In genomic region chr17:65562206-65562531, GRCh38 we compare ENCODE assay signal across 9 cellular contexts. TPM values are rescaled to one million over a fixed set of nuclear protein-coding genes. Genes with fewer than 3 reads are reported as not detected.
DNase-seq lines count a peak whose midpoint lies in the region; ATAC-seq and TF ChIP-seq lines count a peak whose summit lies in the region.
"Had no signal": no experiment of that assay in that cellular context is flagged by ENCODE, and none has a peak within 500 bp of the region (broad histone marks: within the 10 kb centered on the region; RNA-seq: fewer than 3 reads in every experiment).

No MANE protein-coding gene starts in this region.

- no peaks in the 10 kb centered on the region for H3K9me3 Mint-ChIP-seq in activated T-cell treated with anti-CD3 and anti-CD28 coated beads, Interleukin-2, amount 50 U/mL, for 72 hours
- H3K9me3 Mint-ChIP-seq in activated CD4-positive, alpha-beta memory T cell treated with anti-CD3 and anti-CD28 coated beads for 36 hours, result no peaks in the 10 kb centered on the region

- peak overlapping the region; percentile 73 to 87 for H3K4me3 Mint-ChIP-seq in activated T-cell treated with anti-CD3 and anti-CD28 coated beads, Interleukin-2, amount 50 U/mL, for 72 hours
- peak overlapping the region; percentile 70 for H3K4me3 Mint-ChIP-seq in activated CD4-positive, alpha-beta memory T cell treated with anti-CD3 and anti-CD28 coated beads for 36 hours

- TF ChIP-seq POLR2A in suprapubic skin (IDR thresholded peaks at IDR 0.05), result no peak

- H3K36me3 ChIP-seq in iPS-18a (ENCODE audit: control insufficient read depth, low read depth, low read length) (peaks cover 10% of the 10 kb centered on the region), suprapubic skin (no peaks in the 10 kb centered on the region)

- H3K27me3 ChIP-seq in iPS-18a (ENCODE audit: control insufficient read depth, insufficient read depth, low read length) (peaks cover 20% of the 10 kb centered on the region), suprapubic skin (no peaks in the 10 kb centered on the region)

- H3K9ac ChIP-seq in iPS-18a (ENCODE audit: low read length), result no peak overlapping the region

- H3K27me3 Mint-ChIP-seq in activated T-cell treated with anti-CD3 and anti-CD28 coated beads, Interleukin-2, amount 50 U/mL, for 72 hours (ENCODE audit: low read depth), result peaks cover 7% of the 10 kb centered on the region
- H3K27me3 Mint-ChIP-seq in activated CD4-positive, alpha-beta memory T cell treated with anti-CD3 and anti-CD28 coated beads for 36 hours, result no peaks in the 10 kb centered on the region

- H3K4me1 Mint-ChIP-seq in activated T-cell treated with anti-CD3 and anti-CD28 coated beads, Interleukin-2, amount 50 U/mL, for 72 hours (ENCODE audit: low read depth), result peaks cover 37% of the 10 kb centered on the region
- H3K4me1 Mint-ChIP-seq in activated CD4-positive, alpha-beta memory T cell treated with anti-CD3 and anti-CD28 coated beads for 36 hours (ENCODE audit: low read depth), result peaks cover 15% of the 10 kb centered on the region

- no peak for TF ChIP-seq EP300 in suprapubic skin (IDR thresholded peaks at IDR 0.05)

- WGBS in suprapubic skin, result 49% methylated on average over 9 of the region's 9 CpGs

- no peak for ATAC-seq in activated T-cell treated with anti-CD3 and anti-CD28 coated beads, Interleukin-2, amount 50 U/mL, for 72 hours (replicated peaks in 1 of 2)
- no peak for ATAC-seq in GM19023 (IDR thresholded peaks at IDR 0.05; ENCODE audit: unreplicated experiment)

- H3K27ac Mint-ChIP-seq in activated T-cell treated with anti-CD3 and anti-CD28 coated beads, Interleukin-2, amount 50 U/mL, for 72 hours, result peak overlapping the region; percentile 52
- no peak overlapping the region for H3K27ac Mint-ChIP-seq in activated CD4-positive, alpha-beta memory T cell treated with anti-CD3 and anti-CD28 coated beads for 36 hours

- H3K4me3 ChIP-seq in iPS-18a (ENCODE audit: low read length) (peak overlapping the region; percentile 25), suprapubic skin (no peak overlapping the region)

- intact Hi-C loops in activated CD4-positive, alpha-beta memory T cell treated with anti-CD3 and anti-CD28 coated beads for 36 hours (cut with micrococcal nuclease), result no loop called here

- POLR2A ChIA-PET in activated CD4-positive, alpha-beta memory T cell treated with anti-CD3 and anti-CD28 coated beads for 36 hours (lab: Charles Lee), result no interaction called here

- H3K4me1 ChIP-seq in iPS-18a (ENCODE audit: control insufficient read depth, low read depth, low read length) (peaks cover 28% of the 10 kb centered on the region), suprapubic skin (peaks cover 46% of the 10 kb centered on the region)

- no peak overlapping the region for H3K27ac ChIP-seq in iPS-18a (ENCODE audit: low read length)
- peak overlapping the region; percentile 98 for H3K27ac ChIP-seq in suprapubic skin

- no peaks in the 10 kb centered on the region for H3K9me3 ChIP-seq in iPS-18a (ENCODE audit: control insufficient read depth, low read depth, low read length)
- H3K9me3 ChIP-seq in suprapubic skin, result no peaks in the 10 kb centered on the region

- TF ChIP-seq CTCF in suprapubic skin (IDR thresholded peaks at IDR 0.05) (no peak), GM10266 (IDR thresholded peaks at IDR 0.05; ENCODE audit: control insufficient read depth, insufficient read depth, low read depth, missing control alignments) (no peak)

- DNase-seq in activated T-cell treated with anti-CD3 and anti-CD28 coated beads, Interleukin-2, amount 50 U/mL, for 72 hours, result no peak
- DNase-seq in activated T-cell treated with anti-CD3 and anti-CD28 coated beads for 4 hours, result no peak
- no peak for DNase-seq in activated CD4-positive, alpha-beta memory T cell treated with anti-CD3 and anti-CD28 coated beads for 36 hours
- DNase-seq in suprapubic skin (ENCODE audit: low spot score in 2 of 2), result no peak
- no peak for DNase-seq in GM10266 (ENCODE audit: extremely low spot score)
- DNase-seq in NCI-H774 (lab: John Stamatoyannopoulos, UW), result no peak
- DNase-seq: NCI-H2029 treated with DMSO at 0.1 percent for 48 hours had no signal

- CTCF ChIA-PET in activated CD4-positive, alpha-beta memory T cell treated with anti-CD3 and anti-CD28 coated beads for 36 hours (lab: Charles Lee), result no interaction called here

- H3K36me3 Mint-ChIP-seq in activated T-cell treated with anti-CD3 and anti-CD28 coated beads, Interleukin-2, amount 50 U/mL, for 72 hours (ENCODE audit: insufficient read depth in 2 of 2), result no peaks in the 10 kb centered on the region
- peaks cover 1% of the 10 kb centered on the region for H3K36me3 Mint-ChIP-seq in activated CD4-positive, alpha-beta memory T cell treated with anti-CD3 and anti-CD28 coated beads for 36 hours

RNA-seq across cellular contexts. Expression of gene AXIN2, which starts 0.7 kb away (rescaled TPM):
- 1 to 10 TPM; 5.9 to 6.9 TPM for total RNA-seq in activated T-cell treated with anti-CD3 and anti-CD28 coated beads, Interleukin-2, amount 50 U/mL, for 72 hours
- 1 to 10 TPM; 3.9 to 4.4 TPM for total RNA-seq in activated CD4-positive, alpha-beta memory T cell treated with anti-CD3 and anti-CD28 coated beads for 36 hours
- total RNA-seq in suprapubic skin, result 10 to 100 TPM in 3 of 4 donors, 1 to 10 TPM in 1; 9.8 to 36.9 (median 19.8) TPM
